Comparison of ENCODE assay signal across 8 cellular contexts in the genomic region with DNA sequence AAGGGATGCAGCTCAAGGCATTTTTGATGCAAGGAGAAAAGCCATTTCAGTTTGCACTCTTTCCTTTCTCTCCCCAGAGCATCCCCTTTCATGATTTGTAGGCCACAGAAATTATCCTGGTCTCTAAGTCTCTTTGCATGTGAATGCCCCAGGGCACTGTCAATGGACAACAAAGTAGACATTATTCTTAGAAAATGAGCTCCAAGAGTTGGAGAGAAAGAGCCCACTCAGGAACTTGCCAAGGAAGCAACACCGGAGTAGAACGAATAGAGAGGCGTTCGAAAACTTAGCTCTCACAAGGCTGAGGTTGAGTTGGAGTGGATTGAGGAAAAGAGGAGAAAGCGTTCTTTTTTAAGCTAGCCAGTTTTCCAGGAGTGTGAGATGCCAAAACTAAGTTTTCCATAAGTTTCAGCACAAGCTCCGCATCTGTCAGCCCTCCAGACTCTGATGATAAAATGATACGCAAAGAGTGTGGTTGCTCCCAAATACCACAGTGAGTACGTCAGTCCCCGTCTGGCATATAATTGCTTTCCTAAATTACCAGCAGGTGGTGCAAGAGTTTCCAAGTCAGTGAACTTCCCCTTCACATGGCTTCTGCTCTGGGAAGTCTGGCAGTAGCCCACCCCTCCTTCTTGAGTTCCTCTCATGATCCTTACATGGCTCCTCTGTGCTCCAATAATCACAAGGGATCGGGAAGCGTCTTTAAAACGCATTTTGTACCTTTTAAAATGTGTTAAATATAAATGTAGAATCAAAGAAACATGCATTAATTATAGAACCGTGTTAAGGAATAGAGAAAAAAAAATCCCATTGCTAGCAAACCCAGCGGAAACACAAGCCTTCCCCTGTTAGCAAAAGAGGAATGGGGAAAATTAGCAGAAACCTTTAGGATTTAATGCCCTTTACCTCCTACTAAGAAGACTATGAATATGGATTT.
A peak's percentile ranks its signal among the peaks of the same experiment; 100 is the strongest.
DNase-seq lines count a peak whose midpoint lies in the region; ATAC-seq, FAIRE-seq and TF ChIP-seq lines count a peak whose summit lies in the region.

No MANE protein-coding gene starts in this region.

- DNase-seq in AG09309 (ENCODE audit: low read depth) (peak; percentile 45), GM12891 (ENCODE audit: insufficient read length, low spot score) (no peak), NCI-H2171 (lab: John Stamatoyannopoulos, UW) (peak; percentile 69), adrenal gland (peak; percentile 42 to 74 (median 55)), left ventricle myocardium superior (no peak), renal cortical epithelial cell (ENCODE audit: low read depth) (peak; percentile 73)
- DNase-seq in activated T-cell treated with anti-CD3 and anti-CD28 coated beads, Interleukin-2, amount 50 U/mL, for 4 hours = no peak

- H3K4me3 ChIP-seq in AG09309 (ENCODE audit: control insufficient read depth, low read depth, low read length) (no peak overlapping the region), adrenal gland (no peak overlapping the region)

- no peaks in the 10 kb centered on the region for H3K4me1 Mint-ChIP-seq in activated T-cell treated with anti-CD3 and anti-CD28 coated beads, Interleukin-2, amount 50 U/mL, for 4 hours (ENCODE audit: low read depth)

- FAIRE-seq in GM12891 (lab: Jason Lieb, UNC) = peak; percentile 83

- no peaks in the 10 kb centered on the region for H3K9me3 Mint-ChIP-seq in activated T-cell treated with anti-CD3 and anti-CD28 coated beads, Interleukin-2, amount 50 U/mL, for 4 hours

- H3K27me3 ChIP-seq in adrenal gland = no peaks in the 10 kb centered on the region

- no peaks in the 10 kb centered on the region for H3K36me3 Mint-ChIP-seq in activated T-cell treated with anti-CD3 and anti-CD28 coated beads, Interleukin-2, amount 50 U/mL, for 4 hours (ENCODE audit: insufficient read depth)

- H3K27ac ChIP-seq in adrenal gland = no peak overlapping the region

- no peaks in the 10 kb centered on the region for H3K36me3 ChIP-seq in adrenal gland (replicated peaks in 1 of 2)

- H3K27me3 Mint-ChIP-seq in activated T-cell treated with anti-CD3 and anti-CD28 coated beads, Interleukin-2, amount 50 U/mL, for 4 hours (ENCODE audit: low read depth) = peaks cover 3% of the 10 kb centered on the region

- WGBS in adrenal gland, 4 donors = 50 to 53% (median 51%) methylated on average over 14 of the region's 14 CpGs

- intact Hi-C loops in adrenal gland (cut with DNase I) (loop anchor here in 1 of 2 donors (5.0 kb wide), 1 partner anchor 1251 kb away; a partner anchor contains a TSS), left ventricle myocardium superior (cut with micrococcal nuclease) (loop anchor here (10.0 kb wide), 2 partner anchors 823 to 1273 kb away; no protein-coding TSS in a partner anchor)

- TF ChIP-seq POLR2A in GM12891 (IDR thresholded peaks at IDR 0.05; ENCODE audit: low read depth, low read length) (no peak), adrenal gland (IDR thresholded peaks at IDR 0.05) (no peak)

- peak; percentile 49 for ATAC-seq in HG02970 (IDR thresholded peaks at IDR 0.05; ENCODE audit: low FRiP score, unreplicated experiment)
- peak; percentile 84 for ATAC-seq in left ventricle myocardium superior
- no peak for ATAC-seq in activated T-cell treated with anti-CD3 and anti-CD28 coated beads, Interleukin-2, amount 50 U/mL, for 4 hours

- H3K4me1 ChIP-seq in adrenal gland (replicated peaks in 1 of 2) = no peaks in the 10 kb centered on the region

- TF ChIP-seq CTCF in AG09309 (IDR thresholded peaks at IDR 0.05; ENCODE audit: control insufficient read depth, insufficient read depth, low read depth, low read length, missing control alignments) (peak; percentile 55), adrenal gland (IDR thresholded peaks at IDR 0.05) (peak; percentile 44 to 73 (median 66))

- H3K9me3 ChIP-seq in adrenal gland (replicated peaks in 1 of 3) = no peaks in the 10 kb centered on the region

- no peak overlapping the region for H3K4me3 Mint-ChIP-seq in activated T-cell treated with anti-CD3 and anti-CD28 coated beads, Interleukin-2, amount 50 U/mL, for 4 hours

TF ChIP-seq in GM12891, 5 proteins besides CTCF, POLR2A, EP300 and RAD21:
- TF ChIP-seq SPI1 (IDR thresholded peaks at IDR 0.05; ENCODE audit: low read depth, low read length) (no peak), POU2F2 (IDR thresholded peaks at IDR 0.05; ENCODE audit: low read depth, low read length) (no peak), PAX5 (IDR thresholded peaks at IDR 0.05; ENCODE audit: insufficient read depth, low read length, severe bottlenecking) (no peak), POLR2AphosphoS5 (IDR thresholded peaks at IDR 0.05; ENCODE audit: low read depth, low read length) (no peak), TAF1 (IDR thresholded peaks at IDR 0.05; ENCODE audit: low read depth, low read length) (no peak)

Comparison
In these comparisons a context has a peak if more than half of its experiments do, and no peak if none do; other contexts are left out.
1. DNase-seq: peak in AG09309 (single experiment), NCI-H2171 (single experiment), adrenal gland (7 of 7) and renal cortical epithelial cell (single experiment); none in GM12891 (single experiment), left ventricle myocardium superior (single experiment) and activated T-cell treated with anti-CD3 and anti-CD28 coated beads, Interleukin-2, amount 50 U/mL, for 4 hours (single experiment).
2. ATAC-seq: peak in HG02970 (single experiment) and left ventricle myocardium superior (single experiment); none in activated T-cell treated with anti-CD3 and anti-CD28 coated beads, Interleukin-2, amount 50 U/mL, for 4 hours (0 of 2).